In the genomic region with DNA sequence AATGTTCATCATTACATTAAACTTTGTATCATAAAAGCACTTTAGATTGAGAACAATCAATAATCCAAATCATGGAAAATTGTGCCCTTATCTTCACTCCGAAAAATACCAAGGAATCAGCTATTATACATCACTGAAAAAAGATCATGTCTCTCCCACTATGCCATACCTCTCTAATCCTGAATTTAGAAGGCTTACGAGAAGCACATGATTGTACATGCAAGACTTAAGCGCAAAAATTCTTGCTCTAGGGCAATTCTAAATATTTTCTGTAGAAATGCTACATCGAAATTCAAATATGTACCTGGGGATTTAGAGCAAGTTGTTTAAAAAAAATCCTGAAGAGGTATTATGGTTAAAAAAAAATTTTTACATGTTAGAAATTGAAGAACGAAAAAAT, we compare ENCODE assay signal across 1 cellular context.
TF ChIP-seq lines count a peak whose summit lies in the region.

No MANE protein-coding gene starts in this region.

TF ChIP-seq in WTC11, 78 proteins besides CTCF, POLR2A, EP300 and RAD21 (continued from another document):
- TF ChIP-seq, protein P1, sequence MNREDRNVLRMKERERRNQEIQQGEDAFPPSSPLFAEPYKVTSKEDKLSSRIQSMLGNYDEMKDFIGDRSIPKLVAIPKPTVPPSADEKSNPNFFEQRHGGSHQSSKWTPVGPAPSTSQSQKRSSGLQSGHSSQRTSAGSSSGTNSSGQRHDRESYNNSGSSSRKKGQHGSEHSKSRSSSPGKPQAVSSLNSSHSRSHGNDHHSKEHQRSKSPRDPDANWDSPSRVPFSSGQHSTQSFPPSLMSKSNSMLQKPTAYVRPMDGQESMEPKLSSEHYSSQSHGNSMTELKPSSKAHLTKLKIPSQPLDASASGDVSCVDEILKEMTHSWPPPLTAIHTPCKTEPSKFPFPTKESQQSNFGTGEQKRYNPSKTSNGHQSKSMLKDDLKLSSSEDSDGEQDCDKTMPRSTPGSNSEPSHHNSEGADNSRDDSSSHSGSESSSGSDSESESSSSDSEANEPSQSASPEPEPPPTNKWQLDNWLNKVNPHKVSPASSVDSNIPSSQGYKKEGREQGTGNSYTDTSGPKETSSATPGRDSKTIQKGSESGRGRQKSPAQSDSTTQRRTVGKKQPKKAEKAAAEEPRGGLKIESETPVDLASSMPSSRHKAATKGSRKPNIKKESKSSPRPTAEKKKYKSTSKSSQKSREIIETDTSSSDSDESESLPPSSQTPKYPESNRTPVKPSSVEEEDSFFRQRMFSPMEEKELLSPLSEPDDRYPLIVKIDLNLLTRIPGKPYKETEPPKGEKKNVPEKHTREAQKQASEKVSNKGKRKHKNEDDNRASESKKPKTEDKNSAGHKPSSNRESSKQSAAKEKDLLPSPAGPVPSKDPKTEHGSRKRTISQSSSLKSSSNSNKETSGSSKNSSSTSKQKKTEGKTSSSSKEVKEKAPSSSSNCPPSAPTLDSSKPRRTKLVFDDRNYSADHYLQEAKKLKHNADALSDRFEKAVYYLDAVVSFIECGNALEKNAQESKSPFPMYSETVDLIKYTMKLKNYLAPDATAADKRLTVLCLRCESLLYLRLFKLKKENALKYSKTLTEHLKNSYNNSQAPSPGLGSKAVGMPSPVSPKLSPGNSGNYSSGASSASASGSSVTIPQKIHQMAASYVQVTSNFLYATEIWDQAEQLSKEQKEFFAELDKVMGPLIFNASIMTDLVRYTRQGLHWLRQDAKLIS (CRISPR knock-in tag; IDR thresholded peaks at IDR 0.05; ENCODE audit: borderline replicate concordance): no peak
- TF ChIP-seq HMGA2 (CRISPR knock-in tag; IDR thresholded peaks at IDR 0.05) (no peak), ZNF512 (CRISPR knock-in tag; IDR thresholded peaks at IDR 0.05; ENCODE audit: borderline replicate concordance) (no peak), PREB (CRISPR knock-in tag; IDR thresholded peaks at IDR 0.05; ENCODE audit: borderline replicate concordance) (no peak)
